In the genomic region with DNA sequence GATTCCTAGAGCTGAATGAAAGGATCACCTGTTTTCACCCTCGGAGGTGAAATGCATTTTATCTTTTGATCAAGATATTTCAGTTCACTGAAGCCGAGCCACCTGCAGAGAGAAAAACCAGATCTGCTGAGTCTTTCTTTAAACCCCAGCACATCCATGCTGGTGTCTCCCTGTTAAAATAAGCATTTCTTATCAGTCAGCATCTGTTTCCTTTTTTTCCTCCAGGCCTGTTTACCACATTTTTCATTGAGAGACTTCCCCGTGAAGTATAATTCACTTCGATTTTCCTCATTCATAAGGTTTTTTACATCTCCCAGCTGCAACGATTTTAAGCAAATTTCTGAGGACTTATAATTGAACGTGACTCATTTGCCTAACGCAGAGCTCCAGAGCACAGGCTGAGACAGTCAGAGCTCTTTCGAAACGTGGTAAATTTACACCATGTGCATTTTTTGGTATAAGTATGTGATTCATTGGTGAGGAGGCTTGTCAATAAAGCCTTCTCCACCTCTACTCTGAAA, we compare ENCODE assay signal across 1 cellular context.
TF ChIP-seq lines count a peak whose summit lies in the region.

No MANE protein-coding gene starts in this region.

TF ChIP-seq in SK-N-SH, 30 proteins besides CTCF, POLR2A, EP300 and RAD21 (continued from another document):
- TF ChIP-seq RXRA (IDR thresholded peaks at IDR 0.05; ENCODE audit: borderline replicate concordance, low read depth) (no peak), TCF12 (IDR thresholded peaks at IDR 0.05) (peak; percentile 57), ELF1 (IDR thresholded peaks at IDR 0.05) (no peak), YY1 (IDR thresholded peaks at IDR 0.05; ENCODE audit: low read depth) (no peak), TAF1 (IDR thresholded peaks at IDR 0.05; ENCODE audit: borderline replicate concordance, low read depth, low read length) (no peak), SIN3A (IDR thresholded peaks at IDR 0.05; ENCODE audit: borderline replicate concordance, low read depth, low read length) (no peak), MXI1 (IDR thresholded peaks at IDR 0.05; ENCODE audit: low read depth, low read length) (no peak)
